35 cellular contexts compared by ENCODE assay signal in genomic region chr17:61053469-61053868, GRCh38.
"Had no signal": no experiment of that assay in that cellular context is flagged by ENCODE, and none has a peak within 500 bp of the region (broad histone marks: within the 10 kb centered on the region; RNA-seq: fewer than 3 reads in every experiment).

No MANE protein-coding gene starts in this region.

- H3K4me3 ChIP-seq: MG63, SJCRH30, SK-N-MC had no signal

- H3K36me3 ChIP-seq: brain microvascular endothelial cell, MG63, SJCRH30 had no signal

- H3K27ac ChIP-seq: brain microvascular endothelial cell, SJCRH30, SK-N-MC, VCaP had no signal

- H3K27me3 ChIP-seq: brain microvascular endothelial cell, MG63, SJCRH30 had no signal

- DNase-seq: activated B cell treated with CpG ODN at 0.5 μM for 24 hours; activated CD4-positive, alpha-beta memory T cell treated with anti-CD3 and anti-CD28 coated beads for 36 hours; activated CD4-positive, alpha-beta T cell treated with anti-CD3 and anti-CD28 coated beads for 4 hours; activated CD4-positive, alpha-beta T cell treated with anti-CD3 and anti-CD28 coated beads, Interleukin-2, amount 50 U/mL, for 1 hour; activated CD4-positive, CD25-positive, alpha-beta regulatory T cell treated with anti-CD3 and anti-CD28 coated beads, Interleukin-2, amount 50 U/mL, for 72 hours; activated effector memory CD4-positive, alpha-beta T cell treated with anti-CD3 and anti-CD28 coated beads, Interleukin-2, amount 50 U/mL, for 16 hours; activated naive CD4-positive, alpha-beta T cell; activated naive CD4-positive, alpha-beta T cell treated with anti-CD3 and anti-CD28 coated beads, Interleukin-2, amount 50 U/mL, for 16 hours; activated naive CD8-positive, alpha-beta T cell treated with anti-CD3 and anti-CD28 coated beads for 36 hours; activated T-cell treated with anti-CD3 and anti-CD28 coated beads, Interleukin-2, amount 50 U/mL, for 1 hour; activated T-cell treated with anti-CD3 and anti-CD28 coated beads, Interleukin-2, amount 50 U/mL, for 72 hours; amniotic stem cell; aorta; brain microvascular endothelial cell; Kasumi-1; KG1; MG63; NCI-H1048; NCI-H1105 treated with DMSO at 0.1 percent for 48 hours; NCI-H1436; NCI-H1694; NCI-H1930; NCI-H2081 treated with DMSO at 0.1 percent for 48 hours; NCI-H226; NCI-H446 treated with DMSO at 0.1 percent for 48 hours; NCI-H526; NCI-H748 treated with DMSO at 0.1 percent for 48 hours; Right ventricle myocardium superior; SJCRH30; T-cell; T-helper 17 cell; T-helper 9 cell had no signal

- H3K27ac Mint-ChIP-seq: activated B cell treated with CpG ODN at 0.5 μM for 24 hours; activated CD4-positive, alpha-beta memory T cell treated with anti-CD3 and anti-CD28 coated beads for 36 hours; activated naive CD8-positive, alpha-beta T cell treated with anti-CD3 and anti-CD28 coated beads for 36 hours; activated T-cell treated with anti-CD3 and anti-CD28 coated beads, Interleukin-2, amount 50 U/mL, for 72 hours; activated T-helper 17 cell treated with anti-CD3 and anti-CD28 coated beads, Interleukin-2, amount 50 U/mL, for 72 hours; T-cell had no signal

- H3K9me3 Mint-ChIP-seq: activated B cell treated with CpG ODN at 0.5 μM for 24 hours; activated CD4-positive, alpha-beta memory T cell treated with anti-CD3 and anti-CD28 coated beads for 36 hours; activated naive CD8-positive, alpha-beta T cell treated with anti-CD3 and anti-CD28 coated beads for 36 hours; activated T-cell treated with anti-CD3 and anti-CD28 coated beads, Interleukin-2, amount 50 U/mL, for 72 hours; activated T-helper 17 cell treated with anti-CD3 and anti-CD28 coated beads, Interleukin-2, amount 50 U/mL, for 72 hours; T-cell had no signal

- H3K9me3 ChIP-seq: MG63, SJCRH30 had no signal

- H3K27me3 Mint-ChIP-seq: activated B cell treated with CpG ODN at 0.5 μM for 24 hours; activated CD4-positive, alpha-beta memory T cell treated with anti-CD3 and anti-CD28 coated beads for 36 hours; activated naive CD8-positive, alpha-beta T cell treated with anti-CD3 and anti-CD28 coated beads for 36 hours; activated T-helper 17 cell treated with anti-CD3 and anti-CD28 coated beads, Interleukin-2, amount 50 U/mL, for 72 hours; T-cell; T-helper 17 cell had no signal

- H3K36me3 Mint-ChIP-seq: activated CD4-positive, alpha-beta memory T cell treated with anti-CD3 and anti-CD28 coated beads for 36 hours had no signal

- H3K4me1 ChIP-seq: SJCRH30 had no signal

- H3K4me3 Mint-ChIP-seq: activated B cell treated with CpG ODN at 0.5 μM for 24 hours; activated CD4-positive, alpha-beta memory T cell treated with anti-CD3 and anti-CD28 coated beads for 36 hours; activated naive CD8-positive, alpha-beta T cell treated with anti-CD3 and anti-CD28 coated beads for 36 hours; activated T-cell treated with anti-CD3 and anti-CD28 coated beads, Interleukin-2, amount 50 U/mL, for 72 hours; activated T-helper 17 cell treated with anti-CD3 and anti-CD28 coated beads, Interleukin-2, amount 50 U/mL, for 72 hours; T-cell; T-helper 17 cell had no signal

- H3K4me1 Mint-ChIP-seq: activated B cell treated with CpG ODN at 0.5 μM for 24 hours had no signal
